Comparison of ENCODE assay signal across 13 cellular contexts in the genomic region with DNA sequence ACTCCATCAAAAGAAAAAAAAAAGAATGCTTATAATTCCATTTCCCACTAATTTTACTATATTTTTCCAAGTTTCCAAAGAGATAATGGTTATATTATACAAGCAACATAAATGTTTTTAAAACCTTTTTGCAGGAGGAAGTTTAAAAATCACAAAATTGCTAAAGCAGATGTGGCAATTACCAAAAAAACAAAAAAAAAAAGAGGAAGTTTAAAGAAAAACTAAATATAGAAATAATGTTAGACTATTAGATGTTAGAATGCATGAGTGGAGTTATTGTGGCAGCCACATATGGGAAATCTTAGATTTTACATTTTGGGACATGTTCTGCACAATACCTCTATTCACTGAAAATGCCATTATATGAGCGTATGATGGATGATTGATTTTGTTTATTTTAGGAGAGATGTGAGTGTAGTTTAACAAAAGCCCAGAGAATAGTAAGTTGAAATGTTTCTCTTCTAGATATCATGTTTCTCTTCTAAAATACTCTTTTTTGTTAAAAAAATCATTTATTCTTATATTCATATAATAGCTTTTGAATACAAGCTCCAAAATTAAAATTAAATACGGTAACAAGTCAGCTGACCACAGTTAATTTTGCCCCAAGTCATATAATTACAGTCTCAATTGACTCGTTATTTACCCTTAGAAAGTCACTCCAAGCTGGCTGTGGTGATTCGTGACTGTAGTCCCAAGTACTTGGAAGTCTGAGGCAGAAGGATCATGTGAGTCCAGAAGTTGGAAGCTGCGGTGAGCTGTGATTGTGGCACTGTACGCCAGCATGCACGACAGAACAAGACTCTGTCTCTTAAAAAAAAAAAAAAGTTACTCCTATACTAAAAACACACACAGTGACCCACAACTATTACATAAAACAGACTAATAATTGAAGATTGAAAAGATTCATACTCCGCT. TPM values are rescaled to one million over a fixed set of nuclear protein-coding genes. Genes with fewer than 3 reads are reported as not detected.
DNase-seq lines count a peak whose midpoint lies in the region; ATAC-seq lines count a peak whose summit lies in the region.
"Had no signal": no experiment of that assay in that cellular context is flagged by ENCODE, and none has a peak within 500 bp of the region (broad histone marks: within the 10 kb centered on the region; RNA-seq: fewer than 3 reads in every experiment).

No MANE protein-coding gene starts in this region.

- H2AFZ ChIP-seq in mesenchymal stem cell (ENCODE audit: low read depth, low read length), result no peak overlapping the region

- no peak overlapping the region for H3K4me3 ChIP-seq in mesenchymal stem cell (ENCODE audit: insufficient read depth in 1 of 2, low read depth in 1 of 2, low read length in 2 of 2)
- H3K4me3 ChIP-seq: SJCRH30, smooth muscle cell had no signal

- DNase-seq in Ammon's horn (ENCODE audit: low spot score), result peak; percentile 40
- DNase-seq in SIG-M5 treated with dmso at 0.1 percent for 504 hours (lab: John Stamatoyannopoulos, UW; ENCODE audit: unreplicated experiment), result peak; percentile 72
- no peak for DNase-seq in mesenchymal stem cell
- DNase-seq in activated CD4-positive, alpha-beta T cell treated with anti-CD3 and anti-CD28 coated beads, Interleukin-2, amount 10 ng/mL, durations not matched to agents 7 days and 5 days, result no peak
- no peak for DNase-seq in activated effector memory CD4-positive, alpha-beta T cell treated with Interleukin-2 at 50 U/mL for 16 hours
- DNase-seq in amniotic stem cell (lab: John Stamatoyannopoulos, UW), result no peak
- DNase-seq in activated naive CD8-positive, alpha-beta T cell treated with anti-CD3 and anti-CD28 coated beads, Interleukin-2, amount 50 U/mL, for 24 hours, result no peak
- DNase-seq: DMS79, NCI-H510A treated with DMSO at 0.1 percent for 48 hours had no signal

- POLR2A ChIA-PET in activated CD4-positive, alpha-beta T cell treated with anti-CD3 and anti-CD28 coated beads, Interleukin-2, amount 10 ng/mL, durations not matched to agents 7 days and 5 days (lab: Charles Lee), result no interaction called here

- H3K27ac ChIP-seq in mesenchymal stem cell (ENCODE audit: low read length, poor library complexity, severe bottlenecking), result no peak overlapping the region
- H3K27ac ChIP-seq: SJCRH30 had no signal

- no peaks in the 10 kb centered on the region for H3K4me1 ChIP-seq in mesenchymal stem cell (ENCODE audit: control insufficient read depth, insufficient read depth, low read depth, low read length)
- H3K4me1 ChIP-seq: SJCRH30 had no signal

- CTCF ChIA-PET in activated CD4-positive, alpha-beta T cell treated with anti-CD3 and anti-CD28 coated beads, Interleukin-2, amount 10 ng/mL, durations not matched to agents 7 days and 5 days (lab: Charles Lee), result interaction anchor here (0.8 to 2.3 kb wide), 4 partner anchors 32 to 393 kb away, joined by 3 to 11 read pairs (median 4); a partner anchor contains a TSS

- H3K9me3 Mint-ChIP-seq in IgD-negative memory B cell, result peaks cover 0 to 2% (median 0%) of the 10 kb centered on the region in 3 donors
- no peaks in the 10 kb centered on the region for H3K9me3 Mint-ChIP-seq in activated CD4-positive, alpha-beta T cell treated with anti-CD3 and anti-CD28 coated beads, Interleukin-2, amount 10 ng/mL, durations not matched to agents 7 days and 5 days
- peaks cover under 1% of the 10 kb centered on the region for H3K9me3 Mint-ChIP-seq in activated naive CD8-positive, alpha-beta T cell treated with anti-CD3 and anti-CD28 coated beads, Interleukin-2, amount 50 U/mL, for 24 hours

- no peak overlapping the region for H3K23ac ChIP-seq in mesenchymal stem cell (ENCODE audit: low read length in 2 of 2)

- H3K4me2 ChIP-seq in mesenchymal stem cell (ENCODE audit: low read length, poor library complexity, severe bottlenecking), result no peak overlapping the region
- H3K4me2 ChIP-seq: smooth muscle cell had no signal

- no peak overlapping the region for H4K8ac ChIP-seq in mesenchymal stem cell (ENCODE audit: low read length)

- no peak overlapping the region for H2AK5ac ChIP-seq in mesenchymal stem cell (ENCODE audit: low read length, severe bottlenecking)

- no peak overlapping the region for H4K91ac ChIP-seq in mesenchymal stem cell (ENCODE audit: low read length)

- H3K27ac Mint-ChIP-seq in IgD-negative memory B cell, result peak overlapping the region; percentile 21 to 79 (median 63)
- no peak overlapping the region for H3K27ac Mint-ChIP-seq in activated CD4-positive, alpha-beta T cell treated with anti-CD3 and anti-CD28 coated beads, Interleukin-2, amount 10 ng/mL, durations not matched to agents 7 days and 5 days
- no peak overlapping the region for H3K27ac Mint-ChIP-seq in activated naive CD8-positive, alpha-beta T cell treated with anti-CD3 and anti-CD28 coated beads, Interleukin-2, amount 50 U/mL, for 24 hours
- H3K27ac Mint-ChIP-seq: brain had no signal

- no peak overlapping the region for H2BK5ac ChIP-seq in mesenchymal stem cell (ENCODE audit: low read depth, low read length, poor library complexity, severe bottlenecking)

- H2BK120ac ChIP-seq in mesenchymal stem cell (ENCODE audit: low read depth, low read length), result no peak overlapping the region

- no peaks in the 10 kb centered on the region for H3K27me3 Mint-ChIP-seq in IgD-negative memory B cell
- H3K27me3 Mint-ChIP-seq in activated CD4-positive, alpha-beta T cell treated with anti-CD3 and anti-CD28 coated beads, Interleukin-2, amount 10 ng/mL, durations not matched to agents 7 days and 5 days, result no peaks in the 10 kb centered on the region
- H3K27me3 Mint-ChIP-seq in activated naive CD8-positive, alpha-beta T cell treated with anti-CD3 and anti-CD28 coated beads, Interleukin-2, amount 50 U/mL, for 24 hours, result no peaks in the 10 kb centered on the region

- no peak overlapping the region for H2BK15ac ChIP-seq in mesenchymal stem cell (ENCODE audit: low read depth, poor library complexity, severe bottlenecking)

- 85% methylated on average over 5 of the region's 8 CpGs for WGBS in mesenchymal stem cell

- no peaks in the 10 kb centered on the region for H3K79me1 ChIP-seq in mesenchymal stem cell (replicated peaks; ENCODE audit: low read length, poor library complexity, severe bottlenecking)

- peaks cover 50 to 60% (median 54%) of the 10 kb centered on the region in 3 donors for H3K4me1 Mint-ChIP-seq in IgD-negative memory B cell
- H3K4me1 Mint-ChIP-seq in activated CD4-positive, alpha-beta T cell treated with anti-CD3 and anti-CD28 coated beads, Interleukin-2, amount 10 ng/mL, durations not matched to agents 7 days and 5 days, result peaks cover 3% of the 10 kb centered on the region
- peaks cover 23% of the 10 kb centered on the region for H3K4me1 Mint-ChIP-seq in activated naive CD8-positive, alpha-beta T cell treated with anti-CD3 and anti-CD28 coated beads, Interleukin-2, amount 50 U/mL, for 24 hours
- H3K4me1 Mint-ChIP-seq: brain had no signal

- H3K18ac ChIP-seq in mesenchymal stem cell (ENCODE audit: low read depth in 1 of 2, low read length in 2 of 2), result no peak overlapping the region

- ATAC-seq in activated naive CD8-positive, alpha-beta T cell treated with anti-CD3 and anti-CD28 coated beads, Interleukin-2, amount 50 U/mL, for 24 hours, result no peak

- peak overlapping the region; percentile 14 to 90 (median 64) for H3K4me3 Mint-ChIP-seq in IgD-negative memory B cell
- no peak overlapping the region for H3K4me3 Mint-ChIP-seq in activated CD4-positive, alpha-beta T cell treated with anti-CD3 and anti-CD28 coated beads, Interleukin-2, amount 10 ng/mL, durations not matched to agents 7 days and 5 days
- no peak overlapping the region for H3K4me3 Mint-ChIP-seq in activated naive CD8-positive, alpha-beta T cell treated with anti-CD3 and anti-CD28 coated beads, Interleukin-2, amount 50 U/mL, for 24 hours
- H3K4me3 Mint-ChIP-seq: brain had no signal

- H3K14ac ChIP-seq in mesenchymal stem cell (ENCODE audit: low read length in 2 of 2), result no peak overlapping the region

- H3K36me3 ChIP-seq in mesenchymal stem cell (ENCODE audit: control insufficient read depth in 1 of 2, insufficient read depth in 2 of 2, low read depth in 1 of 2, low read length in 2 of 2), result no peaks in the 10 kb centered on the region
- H3K36me3 ChIP-seq: SJCRH30 had no signal

- H3K27me3 ChIP-seq in mesenchymal stem cell (ENCODE audit: control insufficient read depth in 1 of 2, insufficient read depth in 1 of 2, low read length in 2 of 2), result no peaks in the 10 kb centered on the region
- H3K27me3 ChIP-seq: SJCRH30 had no signal

- H3K36me3 Mint-ChIP-seq in IgD-negative memory B cell, result no peaks in the 10 kb centered on the region
- no peaks in the 10 kb centered on the region for H3K36me3 Mint-ChIP-seq in activated CD4-positive, alpha-beta T cell treated with anti-CD3 and anti-CD28 coated beads, Interleukin-2, amount 10 ng/mL, durations not matched to agents 7 days and 5 days (ENCODE audit: low read depth)
- H3K36me3 Mint-ChIP-seq in activated naive CD8-positive, alpha-beta T cell treated with anti-CD3 and anti-CD28 coated beads, Interleukin-2, amount 50 U/mL, for 24 hours (ENCODE audit: low read depth), result no peaks in the 10 kb centered on the region
- H3K36me3 Mint-ChIP-seq: brain had no signal

- H3K4ac ChIP-seq in mesenchymal stem cell (ENCODE audit: low read depth in 1 of 2, low read length in 2 of 2), result no peak overlapping the region

- peak overlapping the region; percentile 31 for H3K9ac ChIP-seq in mesenchymal stem cell (ENCODE audit: low read length)

- H3K9me3 ChIP-seq in mesenchymal stem cell (ENCODE audit: control insufficient read depth, low read length), result no peaks in the 10 kb centered on the region
- H3K9me3 ChIP-seq: SJCRH30 had no signal

- H2BK12ac ChIP-seq in mesenchymal stem cell (ENCODE audit: low read length in 2 of 2), result no peak overlapping the region

RNA-seq across cellular contexts. Expression of a gene that starts 31.3 kb away (rescaled TPM):
- 4.0 TPM for polyA plus RNA-seq in IgD-negative memory B cell
- 2.5 TPM for polyA plus RNA-seq in mesenchymal stem cell (2013, experiment 1 of 2)
- 2.8 TPM for polyA plus RNA-seq in mesenchymal stem cell (2013, experiment 2 of 2)
- total RNA-seq in activated CD4-positive, alpha-beta T cell treated with anti-CD3 and anti-CD28 coated beads, Interleukin-2, amount 10 ng/mL, durations not matched to agents 7 days and 5 days, result 1 to 10 TPM; 1.4 to 2.0 TPM

RNA-seq across cellular contexts. Expression of a gene that starts 51.2 kb away (rescaled TPM):
- polyA plus RNA-seq in IgD-negative memory B cell, result 41.0 TPM
- 10.4 TPM for polyA plus RNA-seq in mesenchymal stem cell (2013, experiment 1 of 2)
- polyA plus RNA-seq in mesenchymal stem cell (2013, experiment 2 of 2), result 10.3 TPM
- total RNA-seq in activated CD4-positive, alpha-beta T cell treated with anti-CD3 and anti-CD28 coated beads, Interleukin-2, amount 10 ng/mL, durations not matched to agents 7 days and 5 days, result 10 to 100 TPM; 28.4 to 29.3 TPM

Comparison
In these comparisons a context has a peak if more than half of its experiments do, and no peak if none do; other contexts are left out.
1. DNase-seq: peak in Ammon's horn (single experiment) and SIG-M5 treated with dmso at 0.1 percent for 504 hours (single experiment); none in mesenchymal stem cell (single experiment), activated CD4-positive, alpha-beta T cell treated with anti-CD3 and anti-CD28 coated beads, Interleukin-2, amount 10 ng/mL, durations not matched to agents 7 days and 5 days (single experiment), activated effector memory CD4-positive, alpha-beta T cell treated with Interleukin-2 at 50 U/mL for 16 hours (single experiment), amniotic stem cell (single experiment) and activated naive CD8-positive, alpha-beta T cell treated with anti-CD3 and anti-CD28 coated beads, Interleukin-2, amount 50 U/mL, for 24 hours (single experiment).
2. H3K27ac Mint-ChIP-seq: peak in IgD-negative memory B cell (3 of 3); none in activated CD4-positive, alpha-beta T cell treated with anti-CD3 and anti-CD28 coated beads, Interleukin-2, amount 10 ng/mL, durations not matched to agents 7 days and 5 days (single experiment) and activated naive CD8-positive, alpha-beta T cell treated with anti-CD3 and anti-CD28 coated beads, Interleukin-2, amount 50 U/mL, for 24 hours (single experiment).
3. H3K4me3 Mint-ChIP-seq: peak in IgD-negative memory B cell (4 of 4); none in activated CD4-positive, alpha-beta T cell treated with anti-CD3 and anti-CD28 coated beads, Interleukin-2, amount 10 ng/mL, durations not matched to agents 7 days and 5 days (single experiment) and activated naive CD8-positive, alpha-beta T cell treated with anti-CD3 and anti-CD28 coated beads, Interleukin-2, amount 50 U/mL, for 24 hours (single experiment).